In the genomic region with DNA sequence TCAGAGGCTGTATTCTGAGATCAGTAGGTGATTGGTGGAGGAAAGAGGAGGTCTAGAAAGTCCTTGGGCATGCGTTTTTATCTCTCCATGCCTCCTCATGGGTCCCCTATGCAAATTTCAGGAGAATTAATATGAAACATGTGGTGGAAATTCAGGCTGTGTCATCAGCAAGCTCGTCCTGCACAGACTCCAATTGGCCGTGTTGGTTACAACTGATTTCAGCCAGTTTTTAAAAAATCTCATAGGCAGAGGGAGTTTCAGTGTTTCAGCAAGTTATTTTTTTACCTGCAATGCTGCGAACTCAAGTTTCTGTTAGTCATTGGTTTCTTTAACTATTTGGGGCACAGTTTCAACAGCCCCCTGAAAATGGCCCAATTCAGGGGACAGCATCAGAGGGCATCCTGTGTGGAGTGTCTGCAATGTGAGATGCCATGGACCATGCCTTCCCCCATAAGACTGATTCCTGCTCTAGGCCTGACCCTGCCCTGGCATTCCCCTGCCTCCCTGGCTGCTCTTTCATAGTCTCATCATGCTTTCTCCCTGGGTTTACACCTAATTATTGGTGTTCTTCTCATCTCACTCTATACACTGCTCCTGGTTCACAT, we compare ENCODE assay signal across 15 cellular contexts. TPM values are rescaled to one million over a fixed set of nuclear protein-coding genes. Genes with fewer than 3 reads are reported as not detected.
A peak's percentile ranks its signal among the peaks of the same experiment; 100 is the strongest.
DNase-seq lines count a peak whose midpoint lies in the region; ATAC-seq and TF ChIP-seq lines count a peak whose summit lies in the region.
"Had no signal": no experiment of that assay in that cellular context is flagged by ENCODE, and none has a peak within 500 bp of the region (broad histone marks: within the 10 kb centered on the region; RNA-seq: fewer than 3 reads in every experiment).

No MANE protein-coding gene starts in this region.

- H3K27me3 Mint-ChIP-seq in HFFc6 (ENCODE audit: insufficient read depth) = no peaks in the 10 kb centered on the region
- H3K27me3 Mint-ChIP-seq: activated naive CD4-positive, alpha-beta T cell treated with anti-CD3 and anti-CD28 coated beads, Interleukin-2, amount 10 ng/mL, durations not matched to agents 7 days and 5 days had no signal

- peaks cover 12% of the 10 kb centered on the region for H3K9me3 Mint-ChIP-seq in HFFc6

- TF ChIP-seq CTCF in HFFc6 (IDR thresholded peaks at IDR 0.05) (no peak), body of pancreas (IDR thresholded peaks at IDR 0.05) (no peak), hepatocyte (IDR thresholded peaks at IDR 0.05; ENCODE audit: poor library complexity) (no peak)

- H3K36me3 Mint-ChIP-seq in HFFc6 (ENCODE audit: low read depth) = peaks cover 12% of the 10 kb centered on the region
- H3K36me3 Mint-ChIP-seq: activated naive CD4-positive, alpha-beta T cell treated with anti-CD3 and anti-CD28 coated beads, Interleukin-2, amount 10 ng/mL, durations not matched to agents 7 days and 5 days had no signal

- H3K27me3 ChIP-seq in body of pancreas (no peaks in the 10 kb centered on the region), hepatocyte (no peaks in the 10 kb centered on the region)
- H3K27me3 ChIP-seq: BLaER1 had no signal

- H3K79me2 ChIP-seq in hepatocyte = no peaks in the 10 kb centered on the region
- H3K79me2 ChIP-seq: parathyroid adenoma had no signal

- no peak overlapping the region for H3K4me2 ChIP-seq in hepatocyte
- H3K4me2 ChIP-seq: BLaER1 had no signal

- H3K27ac ChIP-seq in body of pancreas (peak overlapping the region in 3 of 4 donors; percentile 75 to 82 (median 82)), hepatocyte (peak overlapping the region; percentile 63), temporal lobe (ENCODE audit: low read depth, low read length) (peak overlapping the region; percentile 98)
- H3K27ac ChIP-seq: BLaER1, parathyroid adenoma had no signal

- intact Hi-C loops in body of pancreas (cut with DNase I) = no loop called here

- 67 to 69% methylated on average over 4 of the region's 4 CpGs for WGBS in body of pancreas, 2 donors
- 63% methylated on average over 4 of the region's 4 CpGs for WGBS in hepatocyte (ENCODE audit: low lambda C conversion rate, missing lambda C conversion rate)

- peaks cover 15% of the 10 kb centered on the region for H3K4me1 Mint-ChIP-seq in HFFc6 (ENCODE audit: low read depth)
- H3K4me1 Mint-ChIP-seq: activated naive CD4-positive, alpha-beta T cell treated with anti-CD3 and anti-CD28 coated beads, Interleukin-2, amount 10 ng/mL, durations not matched to agents 7 days and 5 days had no signal

- ATAC-seq in body of pancreas (no peak), GM18907 (IDR thresholded peaks at IDR 0.05; ENCODE audit: unreplicated experiment) (no peak), HG02840 (IDR thresholded peaks at IDR 0.05; ENCODE audit: low FRiP score, unreplicated experiment) (no peak)

- H3K4me3 ChIP-seq in body of pancreas (no peak overlapping the region), hepatocyte (no peak overlapping the region)
- H3K4me3 ChIP-seq: BLaER1 had no signal

- no peak overlapping the region for H2AFZ ChIP-seq in hepatocyte
- H2AFZ ChIP-seq: parathyroid adenoma had no signal

- H3K36me3 ChIP-seq in body of pancreas (replicated peaks in 1 of 2; ENCODE audit: insufficient read depth in 1 of 2, low read depth in 2 of 2) (no peaks in the 10 kb centered on the region), hepatocyte (replicated peaks; ENCODE audit: insufficient read depth, low read depth) (no peaks in the 10 kb centered on the region)
- H3K36me3 ChIP-seq: BLaER1 had no signal

- H3K9me3 ChIP-seq in body of pancreas (no peaks in the 10 kb centered on the region), hepatocyte (ENCODE audit: low read depth) (peaks cover 12% of the 10 kb centered on the region)

- DNase-seq in HFFc6 = peak; percentile 37
- no peak for DNase-seq in body of pancreas
- DNase-seq in hepatocyte (ENCODE audit: low spot score) = no peak
- no peak for DNase-seq in GDM1 (lab: John Stamatoyannopoulos, UW)
- DNase-seq: activated CD4-positive, alpha-beta T cell treated with anti-CD3 and anti-CD28 coated beads for 48 hours; activated naive CD4-positive, alpha-beta T cell treated with anti-CD3 and anti-CD28 coated beads, Interleukin-2, amount 10 ng/mL, durations not matched to agents 7 days and 5 days; effector CD8-positive, alpha-beta T cell; NCI-H2029 treated with DMSO at 0.1 percent for 48 hours; NCI-H524; small intestine had no signal

- H3K4me3 Mint-ChIP-seq in HFFc6 = no peak overlapping the region
- H3K4me3 Mint-ChIP-seq: activated naive CD4-positive, alpha-beta T cell treated with anti-CD3 and anti-CD28 coated beads, Interleukin-2, amount 10 ng/mL, durations not matched to agents 7 days and 5 days had no signal

- no peak for TF ChIP-seq POLR2A in body of pancreas (IDR thresholded peaks at IDR 0.05)

- no peaks in the 10 kb centered on the region for H3K9me2 ChIP-seq in hepatocyte (replicated peaks; ENCODE audit: insufficient read depth)

- peaks cover 11% of the 10 kb centered on the region for H3K4me1 ChIP-seq in body of pancreas
- no peaks in the 10 kb centered on the region for H3K4me1 ChIP-seq in hepatocyte (ENCODE audit: insufficient read depth)
- H3K4me1 ChIP-seq: BLaER1, parathyroid adenoma had no signal

- no peak overlapping the region for H3K27ac Mint-ChIP-seq in HFFc6
- H3K27ac Mint-ChIP-seq: activated naive CD4-positive, alpha-beta T cell treated with anti-CD3 and anti-CD28 coated beads, Interleukin-2, amount 10 ng/mL, durations not matched to agents 7 days and 5 days had no signal

- no peaks in the 10 kb centered on the region for H4K20me1 ChIP-seq in hepatocyte (ENCODE audit: insufficient read depth, poor library complexity, severe bottlenecking)
- H4K20me1 ChIP-seq: BLaER1 had no signal

RNA-seq across cellular contexts. Expression of gene C1orf198, which starts 60.0 kb away (rescaled TPM):
- total RNA-seq in HFFc6 (2021; fragmentation: NEBNext Ultra II Directional; extraction: Animal tissue kit (Norgen Biotek cat#: 25700)) = 100 to 1,000 TPM in 1 of 6 experiments, 10 to 100 TPM in 5; 72.4 to 118 (median 88.4) TPM
- total RNA-seq in body of pancreas (10 to 100 TPM; 29.0 to 66.7 TPM), hepatocyte (54.1 and 56.9 TPM in 2 replicates), temporal lobe (17.9 TPM)
- 41.4 and 50.1 TPM in 2 replicates for polyA plus RNA-seq in hepatocyte
